13 cellular contexts compared by ENCODE assay signal in the genomic region with DNA sequence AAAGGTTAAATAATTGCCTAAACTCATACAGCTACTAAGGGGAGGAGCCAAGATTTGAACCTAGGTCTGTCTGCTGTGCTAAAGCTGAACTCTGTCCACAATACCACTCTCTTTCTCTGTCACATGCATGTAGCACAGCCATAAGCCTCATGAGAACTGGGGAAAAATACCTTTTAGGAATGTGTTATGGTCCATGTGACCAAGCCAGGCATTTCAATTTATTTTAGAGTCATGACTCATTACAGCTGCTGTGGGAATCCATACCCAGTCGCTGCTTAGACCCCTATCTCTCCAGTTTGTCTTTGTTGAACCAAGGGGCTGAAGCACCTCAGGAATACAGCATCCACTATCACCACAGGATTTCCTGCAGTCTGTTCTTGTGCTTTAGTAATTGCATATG.
"Had no signal": no experiment of that assay in that cellular context is flagged by ENCODE, and none has a peak within 500 bp of the region (broad histone marks: within the 10 kb centered on the region; RNA-seq: fewer than 3 reads in every experiment).

No MANE protein-coding gene starts in this region.

- H3K27ac ChIP-seq: ascending aorta, epithelial cell of prostate, gastroesophageal sphincter, right lobe of liver had no signal

- ATAC-seq: activated CD8-positive, alpha-beta T cell treated with anti-CD3 and anti-CD28 coated beads, Interleukin-2, amount 10 ng/mL, durations not matched to agents 7 days and 5 days; activated naive CD8-positive, alpha-beta T cell treated with anti-CD3 and anti-CD28 coated beads, Interleukin-2, amount 50 U/mL, for 24 hours; gastroesophageal sphincter had no signal

- H3K27me3 ChIP-seq: ascending aorta, gastroesophageal sphincter, right lobe of liver had no signal

- H3K4me3 ChIP-seq: ascending aorta, gastroesophageal sphincter, right lobe of liver had no signal

- H3K36me3 ChIP-seq: ascending aorta, gastroesophageal sphincter, right lobe of liver had no signal

- DNase-seq: activated CD8-positive, alpha-beta T cell treated with anti-CD3 and anti-CD28 coated beads, Interleukin-2, amount 10 ng/mL, durations not matched to agents 7 days and 5 days; activated naive CD4-positive, alpha-beta T cell treated with Interleukin-2 at 50 U/mL for 16 hours; activated naive CD8-positive, alpha-beta T cell treated with anti-CD3 and anti-CD28 coated beads, Interleukin-2, amount 50 U/mL, for 24 hours; central memory CD4-positive, alpha-beta T cell; effector memory CD4-positive, alpha-beta T cell; natural killer cell; stimulated activated CD4-positive, alpha-beta T cell treated with anti-CD3 and anti-CD28 coated beads, Interleukin-2, amount 100 ng/mL, for 24 hours; stimulated activated naive CD4-positive, alpha-beta T cell; T-helper 9 cell had no signal
